11 cellular contexts compared by ENCODE assay signal in genomic region chr9:117703538-117703937, GRCh38. TPM values are rescaled to one million over a fixed set of nuclear protein-coding genes. Genes with fewer than 3 reads are reported as not detected.
DNase-seq lines count a peak whose midpoint lies in the region; ATAC-seq and TF ChIP-seq lines count a peak whose summit lies in the region.
"Had no signal": no experiment of that assay in that cellular context is flagged by ENCODE, and none has a peak within 500 bp of the region (broad histone marks: within the 10 kb centered on the region; RNA-seq: fewer than 3 reads in every experiment).

No MANE protein-coding gene starts in this region.

- no peaks in the 10 kb centered on the region for H3K27me3 ChIP-seq in vagina
- H3K27me3 ChIP-seq in CD8-positive, alpha-beta memory T cell (ENCODE audit: insufficient read depth, low read length, poor library complexity, severe bottlenecking): no peaks in the 10 kb centered on the region
- H3K27me3 ChIP-seq: testis had no signal

- H3K9me3 ChIP-seq in vagina: no peaks in the 10 kb centered on the region
- H3K9me3 ChIP-seq in CD8-positive, alpha-beta memory T cell (ENCODE audit: low read length): no peaks in the 10 kb centered on the region
- H3K9me3 ChIP-seq: testis had no signal

- no peak for DNase-seq in Right ventricle myocardium superior
- DNase-seq in cardiac septum (ENCODE audit: low spot score): no peak
- no peak for DNase-seq in caudate nucleus (lab: John Stamatoyannopoulos, UW)
- peak; percentile 20 for DNase-seq in myocyte (ENCODE audit: low read depth)
- DNase-seq in vagina (ENCODE audit: extremely low spot score in 2 of 2): no peak
- no peak for DNase-seq in 8988T
- DNase-seq in CD8-positive, alpha-beta memory T cell: no peak
- DNase-seq: activated CD4-positive, alpha-beta T cell treated with anti-CD3 and anti-CD28 coated beads for 4 hours; NCI-H2171 treated with DMSO at 0.1 percent for 48 hours had no signal

- peaks cover 0 to 1% of the 10 kb centered on the region in 2 donors for H3K27me3 Mint-ChIP-seq in CD8-positive, alpha-beta memory T cell

- CTCF ChIA-PET in CD8-positive, alpha-beta memory T cell (lab: Charles Lee): no interaction called here

- no peak for TF ChIP-seq CTCF in vagina (IDR thresholded peaks at IDR 0.05)

- no peaks in the 10 kb centered on the region for H3K4me1 Mint-ChIP-seq in CD8-positive, alpha-beta memory T cell

- peak overlapping the region; percentile 33 to 45 for H3K4me3 ChIP-seq in vagina
- H3K4me3 ChIP-seq in CD8-positive, alpha-beta memory T cell (ENCODE audit: low read length): no peak overlapping the region

- intact Hi-C loops in Right ventricle myocardium superior (cut with DNase I) (no loop called here), cardiac septum (cut with DNase I) (loop anchor here (2.0 kb wide), 1 partner anchor 25 kb away; no protein-coding TSS in a partner anchor), vagina (cut with DNase I) (no loop called here)

- peak overlapping the region; percentile 94 for H3K27ac ChIP-seq in caudate nucleus (ENCODE audit: low read depth, low read length)
- peak overlapping the region; percentile 73 for H3K27ac ChIP-seq in vagina
- no peak overlapping the region for H3K27ac ChIP-seq in CD8-positive, alpha-beta memory T cell (ENCODE audit: low read depth, low read length)

- peaks cover 7% of the 10 kb centered on the region for H3K4me1 ChIP-seq in vagina
- no peaks in the 10 kb centered on the region for H3K4me1 ChIP-seq in CD8-positive, alpha-beta memory T cell (ENCODE audit: insufficient read depth, low read length)
- H3K4me1 ChIP-seq: testis had no signal

- no peak for TF ChIP-seq POLR2A in vagina (IDR thresholded peaks at IDR 0.05)

- H3K36me3 Mint-ChIP-seq in CD8-positive, alpha-beta memory T cell: no peaks in the 10 kb centered on the region

- no peak overlapping the region for H3K4me3 Mint-ChIP-seq in CD8-positive, alpha-beta memory T cell

- H3K9me3 Mint-ChIP-seq in CD8-positive, alpha-beta memory T cell: peaks cover 0 to 4% (median 0%) of the 10 kb centered on the region in 5 donors

- POLR2A ChIA-PET in CD8-positive, alpha-beta memory T cell (lab: Charles Lee): no interaction called here

- no peaks in the 10 kb centered on the region for H3K36me3 ChIP-seq in vagina
- no peaks in the 10 kb centered on the region for H3K36me3 ChIP-seq in CD8-positive, alpha-beta memory T cell (ENCODE audit: insufficient read depth, low read length)

- no peak overlapping the region for H3K27ac Mint-ChIP-seq in CD8-positive, alpha-beta memory T cell

- ATAC-seq in Right ventricle myocardium superior (ENCODE audit: poor library complexity): peak; percentile 9
- no peak for ATAC-seq in GM18873 (IDR thresholded peaks at IDR 0.05; ENCODE audit: low FRiP score, unreplicated experiment)

RNA-seq across cellular contexts. Expression of gene TLR4, which starts 0.7 kb away (rescaled TPM):
- total RNA-seq in Right ventricle myocardium superior (15.6 TPM), cardiac septum (7.5 TPM), myocyte (7.9 and 11.9 TPM in 2 replicates), vagina (9.3 TPM)
- polyA plus RNA-seq in myocyte (2012): 6.0 TPM
- under 1 TPM; 0.48 to 0.51 TPM for total RNA-seq in CD8-positive, alpha-beta memory T cell
- polyA plus RNA-seq in CD8-positive, alpha-beta memory T cell: not detected
